Comparison of ENCODE assay signal across 20 cellular contexts in the genomic region with DNA sequence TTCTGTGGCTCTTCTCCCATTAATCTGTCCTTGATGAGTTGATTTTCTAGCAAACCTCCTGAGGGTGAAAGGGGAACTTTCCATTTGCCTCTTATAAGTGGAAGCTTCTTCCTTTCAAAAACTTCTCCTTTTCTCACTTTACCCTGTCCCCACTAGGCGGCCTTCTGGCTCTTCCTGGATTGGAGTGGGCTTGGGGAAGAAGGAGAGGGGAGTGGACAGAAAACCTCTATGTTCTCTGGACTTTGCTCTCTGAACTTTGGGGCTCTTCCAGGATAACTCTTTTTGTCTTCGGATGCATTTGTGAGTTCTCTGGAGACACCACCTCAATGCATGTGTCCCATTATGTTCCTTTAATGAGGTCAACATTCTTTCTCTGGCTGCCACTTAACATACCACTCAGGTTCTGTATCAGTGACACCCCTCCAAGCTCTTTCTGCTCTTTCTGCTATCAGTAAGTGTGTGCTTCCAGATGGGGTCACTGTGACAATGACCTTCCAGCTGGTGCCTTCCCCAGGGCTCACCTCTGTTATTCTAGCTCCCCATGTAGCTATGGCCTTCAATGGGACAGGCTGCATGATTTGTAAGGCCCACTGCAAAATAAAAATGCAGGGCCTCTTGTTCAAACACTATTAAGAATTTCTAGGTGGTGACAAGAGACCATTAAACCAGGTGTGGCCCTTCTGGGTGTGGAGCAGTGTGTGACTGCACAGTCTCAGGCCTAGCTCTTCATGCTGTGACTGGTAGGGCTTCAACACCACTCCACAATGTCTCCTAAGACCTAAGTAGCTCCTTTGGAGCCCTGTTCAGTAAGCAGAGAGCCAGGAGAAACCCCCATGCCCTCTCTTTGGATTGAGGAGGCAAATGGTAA.
DNase-seq lines count a peak whose midpoint lies in the region; ATAC-seq and TF ChIP-seq lines count a peak whose summit lies in the region.
"Had no signal": no experiment of that assay in that cellular context is flagged by ENCODE, and none has a peak within 500 bp of the region (broad histone marks: within the 10 kb centered on the region; RNA-seq: fewer than 3 reads in every experiment).

No MANE protein-coding gene starts in this region.

- no peak overlapping the region for H3K4me3 Mint-ChIP-seq in WTC11
- H3K4me3 Mint-ChIP-seq: CD4-positive, alpha-beta T cell; T-helper 17 cell had no signal

- H3K27me3 Mint-ChIP-seq in WTC11 (ENCODE audit: low read depth): no peaks in the 10 kb centered on the region; the same call in 1 of the 2 replicates
- H3K27me3 Mint-ChIP-seq: CD4-positive, alpha-beta T cell; T-helper 17 cell had no signal

- CTCF ChIA-PET in WTC11 (lab: Charles Lee): interaction anchor here (0.9 to 1.5 kb wide), 5 partner anchors 8 to 237 kb away, joined by 3 to 6 read pairs (median 4); no protein-coding TSS in a partner anchor

- TF ChIP-seq CTCF in WTC11 (IDR thresholded peaks at IDR 0.05) (no peak), mucosa of descending colon (IDR thresholded peaks at IDR 0.05) (no peak)

- H3K4me1 Mint-ChIP-seq in WTC11: peaks cover 53% of the 10 kb centered on the region
- H3K4me1 Mint-ChIP-seq: T-helper 17 cell had no signal

- peaks cover 10% of the 10 kb centered on the region for H3K36me3 Mint-ChIP-seq in WTC11

- H3K9me3 Mint-ChIP-seq in WTC11: peaks cover 14% of the 10 kb centered on the region
- H3K9me3 Mint-ChIP-seq: CD4-positive, alpha-beta T cell had no signal

- intact Hi-C loops in mucosa of descending colon (cut with DNase I, micrococcal nuclease): no loop called here

- peaks cover 6% of the 10 kb centered on the region for H3K4me1 ChIP-seq in mucosa of descending colon (ENCODE audit: low read depth)
- H3K4me1 ChIP-seq: spleen had no signal

- no peak overlapping the region for H3K4me3 ChIP-seq in mucosa of descending colon
- H3K4me3 ChIP-seq: esophagus squamous epithelium, GM23248, spleen, stomach had no signal

- POLR2A ChIA-PET in WTC11 (lab: Charles Lee): no interaction called here

- in situ Hi-C loops in ACHN (cut with HindIII; ENCODE audit: low pct_ligation_motif_present, low pct_unique_long_range_greater_than_20kb, low sequenced_read_pairs): no loop called here

- peak overlapping the region; percentile 89; the same call in 1 of the 2 replicates for H3K27ac Mint-ChIP-seq in WTC11
- H3K27ac Mint-ChIP-seq: CD4-positive, alpha-beta T cell; T-helper 17 cell had no signal

- peak; percentile 66 for ATAC-seq in WTC11
- peak; percentile 91 for ATAC-seq in mucosa of descending colon
- ATAC-seq in GM18868 (IDR thresholded peaks at IDR 0.05; ENCODE audit: unreplicated experiment): no peak
- ATAC-seq: Panc1, T-helper 17 cell had no signal

- H3K9me3 ChIP-seq in mucosa of descending colon: no peaks in the 10 kb centered on the region
- H3K9me3 ChIP-seq: esophagus squamous epithelium, spleen, stomach had no signal

- H3K36me3 ChIP-seq in mucosa of descending colon (ENCODE audit: low read depth): no peaks in the 10 kb centered on the region
- H3K36me3 ChIP-seq: esophagus squamous epithelium, spleen, stomach had no signal

- peak; percentile 8 for DNase-seq in DMS53 (lab: John Stamatoyannopoulos, UW)
- no peak for DNase-seq in DMS53 treated with DMSO at 0.1 percent for 48 hours (lab: John Stamatoyannopoulos, UW; ENCODE audit: unreplicated experiment)
- peak; percentile 7 for DNase-seq in MV-4-11 (lab: John Stamatoyannopoulos, UW)
- no peak for DNase-seq in WTC11 (ENCODE audit: low spot score)
- peak in 2 of 3 donors; percentile 45 to 76 for DNase-seq in mucosa of descending colon
- no peak for DNase-seq in stimulated activated CD4-positive, alpha-beta T cell treated with anti-CD3 and anti-CD28 coated beads, Interleukin-4, amount 100 ng/mL, for 24 hours
- no peak for DNase-seq in ACHN
- DNase-seq: 8988T; activated CD4-positive, alpha-beta T cell treated with anti-CD3 and anti-CD28 coated beads, Interleukin-2, amount 50 U/mL, for 1 hour; activated T-cell treated with anti-CD3 and anti-CD28 coated beads, Interleukin-2, amount 50 U/mL, for 48 hours; CD4-positive, alpha-beta T cell; esophagus squamous epithelium; GDM1; GM23248; NCI-H2107; spleen; stomach; T-helper 17 cell had no signal

TF ChIP-seq in WTC11, 78 proteins besides CTCF, POLR2A, EP300 and RAD21:
- TF ChIP-seq ETV6 (CRISPR knock-in tag; IDR thresholded peaks at IDR 0.05): no peak
- no peak for TF ChIP-seq ZNF138 (CRISPR knock-in tag; conservative IDR thresholded peaks at IDR 0.05)
- TF ChIP-seq, protein P1, sequence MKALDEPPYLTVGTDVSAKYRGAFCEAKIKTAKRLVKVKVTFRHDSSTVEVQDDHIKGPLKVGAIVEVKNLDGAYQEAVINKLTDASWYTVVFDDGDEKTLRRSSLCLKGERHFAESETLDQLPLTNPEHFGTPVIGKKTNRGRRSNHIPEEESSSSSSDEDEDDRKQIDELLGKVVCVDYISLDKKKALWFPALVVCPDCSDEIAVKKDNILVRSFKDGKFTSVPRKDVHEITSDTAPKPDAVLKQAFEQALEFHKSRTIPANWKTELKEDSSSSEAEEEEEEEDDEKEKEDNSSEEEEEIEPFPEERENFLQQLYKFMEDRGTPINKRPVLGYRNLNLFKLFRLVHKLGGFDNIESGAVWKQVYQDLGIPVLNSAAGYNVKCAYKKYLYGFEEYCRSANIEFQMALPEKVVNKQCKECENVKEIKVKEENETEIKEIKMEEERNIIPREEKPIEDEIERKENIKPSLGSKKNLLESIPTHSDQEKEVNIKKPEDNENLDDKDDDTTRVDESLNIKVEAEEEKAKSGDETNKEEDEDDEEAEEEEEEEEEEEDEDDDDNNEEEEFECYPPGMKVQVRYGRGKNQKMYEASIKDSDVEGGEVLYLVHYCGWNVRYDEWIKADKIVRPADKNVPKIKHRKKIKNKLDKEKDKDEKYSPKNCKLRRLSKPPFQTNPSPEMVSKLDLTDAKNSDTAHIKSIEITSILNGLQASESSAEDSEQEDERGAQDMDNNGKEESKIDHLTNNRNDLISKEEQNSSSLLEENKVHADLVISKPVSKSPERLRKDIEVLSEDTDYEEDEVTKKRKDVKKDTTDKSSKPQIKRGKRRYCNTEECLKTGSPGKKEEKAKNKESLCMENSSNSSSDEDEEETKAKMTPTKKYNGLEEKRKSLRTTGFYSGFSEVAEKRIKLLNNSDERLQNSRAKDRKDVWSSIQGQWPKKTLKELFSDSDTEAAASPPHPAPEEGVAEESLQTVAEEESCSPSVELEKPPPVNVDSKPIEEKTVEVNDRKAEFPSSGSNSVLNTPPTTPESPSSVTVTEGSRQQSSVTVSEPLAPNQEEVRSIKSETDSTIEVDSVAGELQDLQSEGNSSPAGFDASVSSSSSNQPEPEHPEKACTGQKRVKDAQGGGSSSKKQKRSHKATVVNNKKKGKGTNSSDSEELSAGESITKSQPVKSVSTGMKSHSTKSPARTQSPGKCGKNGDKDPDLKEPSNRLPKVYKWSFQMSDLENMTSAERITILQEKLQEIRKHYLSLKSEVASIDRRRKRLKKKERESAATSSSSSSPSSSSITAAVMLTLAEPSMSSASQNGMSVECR (CRISPR knock-in tag; IDR thresholded peaks at IDR 0.05; ENCODE audit: borderline replicate concordance): no peak
- no peak for TF ChIP-seq ZNF671 (CRISPR knock-in tag; IDR thresholded peaks at IDR 0.05)
- TF ChIP-seq, protein P2, sequence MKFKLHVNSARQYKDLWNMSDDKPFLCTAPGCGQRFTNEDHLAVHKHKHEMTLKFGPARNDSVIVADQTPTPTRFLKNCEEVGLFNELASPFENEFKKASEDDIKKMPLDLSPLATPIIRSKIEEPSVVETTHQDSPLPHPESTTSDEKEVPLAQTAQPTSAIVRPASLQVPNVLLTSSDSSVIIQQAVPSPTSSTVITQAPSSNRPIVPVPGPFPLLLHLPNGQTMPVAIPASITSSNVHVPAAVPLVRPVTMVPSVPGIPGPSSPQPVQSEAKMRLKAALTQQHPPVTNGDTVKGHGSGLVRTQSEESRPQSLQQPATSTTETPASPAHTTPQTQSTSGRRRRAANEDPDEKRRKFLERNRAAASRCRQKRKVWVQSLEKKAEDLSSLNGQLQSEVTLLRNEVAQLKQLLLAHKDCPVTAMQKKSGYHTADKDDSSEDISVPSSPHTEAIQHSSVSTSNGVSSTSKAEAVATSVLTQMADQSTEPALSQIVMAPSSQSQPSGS (CRISPR knock-in tag; IDR thresholded peaks at IDR 0.05; ENCODE audit: borderline replicate concordance, low read depth): no peak

Comparison
In these comparisons a context has a peak if more than half of its experiments do, and no peak if none do; other contexts are left out.
1. DNase-seq: peak in DMS53 (single experiment), MV-4-11 (single experiment) and mucosa of descending colon (2 of 3); none in DMS53 treated with DMSO at 0.1 percent for 48 hours (single experiment), WTC11 (single experiment), stimulated activated CD4-positive, alpha-beta T cell treated with anti-CD3 and anti-CD28 coated beads, Interleukin-4, amount 100 ng/mL, for 24 hours (single experiment) and ACHN (single experiment).